ENCODE assay signal across 8 cellular contexts in the genomic region with DNA sequence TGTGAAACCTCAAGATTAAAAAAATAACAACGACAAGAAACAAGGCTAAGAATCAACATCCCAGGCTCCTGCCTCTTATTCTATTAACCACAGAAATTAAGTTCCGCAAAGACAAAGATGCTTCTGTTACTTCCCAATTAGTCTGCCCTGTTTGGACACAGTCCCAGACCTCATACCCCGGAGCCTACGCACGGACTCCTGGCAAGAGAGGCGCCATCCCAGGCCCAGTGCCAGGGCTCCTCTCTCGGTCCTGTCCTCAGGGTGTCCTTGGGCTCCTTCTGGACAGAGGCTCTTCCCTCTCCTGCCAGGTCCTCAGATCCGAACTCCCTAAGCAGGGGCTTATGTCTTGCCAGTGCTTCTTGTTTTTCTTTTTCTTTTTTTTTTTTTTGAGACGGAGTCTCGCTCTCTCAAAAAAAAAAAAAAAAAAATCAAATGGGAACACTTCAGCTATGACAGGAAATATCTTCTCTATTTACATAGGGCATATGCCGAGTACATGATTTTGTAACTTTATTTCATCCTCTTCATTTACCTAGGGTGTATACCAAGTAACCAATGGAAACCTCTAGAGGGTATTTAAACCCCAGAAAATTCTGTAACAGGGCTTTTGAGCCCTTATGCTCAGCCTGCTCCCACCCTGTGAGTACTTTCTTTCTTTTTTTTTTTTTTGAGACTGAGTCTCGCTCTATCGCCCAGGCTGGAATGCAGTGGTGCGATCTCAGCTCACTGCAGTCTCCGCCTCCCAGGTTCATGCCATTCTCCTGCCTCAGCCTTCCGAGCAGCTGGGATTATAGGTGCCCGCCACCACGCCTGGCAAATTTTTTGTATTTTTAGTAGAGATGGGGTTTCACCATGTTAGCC. TPM values are rescaled to one million over a fixed set of nuclear protein-coding genes. Genes with fewer than 3 reads are reported as not detected.
DNase-seq lines count a peak whose midpoint lies in the region; ATAC-seq, FAIRE-seq and TF ChIP-seq lines count a peak whose summit lies in the region.

No MANE protein-coding gene starts in this region.

- H3K9me3 ChIP-seq in HepG2 (ENCODE audit: low read length) = no peaks in the 10 kb centered on the region

- no peaks in the 10 kb centered on the region for H3K27me3 Mint-ChIP-seq in type B pancreatic cell

- peak overlapping the region; percentile 93 for H3K4me2 ChIP-seq in HepG2 (ENCODE audit: low read depth, low read length)

- H4K20me1 ChIP-seq in HepG2 (ENCODE audit: insufficient read depth, low read length) = no peaks in the 10 kb centered on the region

- peaks cover 2% of the 10 kb centered on the region for H3K79me2 ChIP-seq in HepG2 (ENCODE audit: insufficient read depth, low read length)

- DNase-seq in NCI-H1092 (lab: John Stamatoyannopoulos, UW) = peak; percentile 18
- peak; percentile 51 to 80 for DNase-seq in T47D (ENCODE audit: low read depth in 1 of 2, low spot score in 1 of 2)
- no peak for DNase-seq in HepG2 (ENCODE audit: low spot score)
- DNase-seq in type B pancreatic cell (ENCODE audit: extremely low spot score, unreplicated experiment) = no peak
- no peak for DNase-seq in NCI-H524 (lab: John Stamatoyannopoulos, UW)

- POLR2A ChIA-PET in HepG2 (lab: Yijun Ruan, JAX) = interaction anchor here (0.8 to 3.0 kb wide), 3 partner anchors 10 to 18 kb away, joined by 3 to 23 read pairs (median 6); a partner anchor contains a TSS

- peaks cover 59% of the 10 kb centered on the region for H3K4me1 ChIP-seq in HepG2 (ENCODE audit: insufficient read depth, low read length)

- in situ Hi-C loops in T47D (cut with HindIII; ENCODE audit: low pct_unique_long_range_greater_than_20kb, low sequenced_read_pairs) = no loop called here
- in situ Hi-C loops in HepG2 (cut with HindIII; ENCODE audit: extremely low pct_ligation_motif_present, low pct_unique_long_range_greater_than_20kb) = no loop called here

- TF ChIP-seq POLR2A in HepG2 (IDR thresholded peaks at IDR 0.05; ENCODE audit: insufficient read depth in 1 of 2, low read depth in 2 of 2, low read length in 2 of 2) = no peak

- H3K27ac ChIP-seq in 22Rv1 = peak overlapping the region; percentile 55
- H3K27ac ChIP-seq in HepG2 (ENCODE audit: extremely low read length, insufficient read depth, low read length) = no peak overlapping the region

- peak overlapping the region; percentile 37 for H3K4me3 Mint-ChIP-seq in type B pancreatic cell

- intact Hi-C loops in HepG2 (cut with micrococcal nuclease; ENCODE audit: unreplicated experiment) = no loop called here

- no peak for TF ChIP-seq RAD21 in HepG2 (CRISPR knock-in tag; IDR thresholded peaks at IDR 0.05)

- H3K27ac Mint-ChIP-seq in type B pancreatic cell = peak overlapping the region; percentile 79

- TF ChIP-seq EP300 in HepG2 (IDR thresholded peaks at IDR 0.05; ENCODE audit: low read depth in 2 of 2, low read length in 2 of 2) (no peak), HepG2 (CRISPR knock-in tag; IDR thresholded peaks at IDR 0.05; ENCODE audit: borderline replicate concordance) (no peak)

- peak overlapping the region; percentile 77 for H2AFZ ChIP-seq in HepG2 (ENCODE audit: low read length)

- FAIRE-seq in HepG2 (lab: Jason Lieb, UNC) = no peak

- H3K9me3 Mint-ChIP-seq in type B pancreatic cell = no peaks in the 10 kb centered on the region

- CTCF ChIA-PET in HepG2 (lab: Yijun Ruan, JAX; ENCODE audit: low intra/inter-chr PET ratio, low total read pairs) = no interaction called here

- H3K9ac ChIP-seq in HepG2 (ENCODE audit: insufficient read depth, low read depth, low read length) = peak overlapping the region; percentile 51

- H3K36me3 Mint-ChIP-seq in type B pancreatic cell = no peaks in the 10 kb centered on the region

- TF ChIP-seq CTCF in 22Rv1 (IDR thresholded peaks at IDR 0.05) = no peak
- TF ChIP-seq CTCF in HepG2 (CRISPR knock-in tag; IDR thresholded peaks at IDR 0.05) = no peak
- no peak for TF ChIP-seq CTCF in type B pancreatic cell (conservative IDR thresholded peaks at IDR 0.05)

- H3K27me3 ChIP-seq in HepG2 (ENCODE audit: control insufficient read depth in 1 of 2, insufficient read depth in 2 of 2, low read length in 2 of 2) = no peaks in the 10 kb centered on the region

- ATAC-seq in HepG2 (peak; percentile 71), GM18519 (IDR thresholded peaks at IDR 0.05; ENCODE audit: low FRiP score, unreplicated experiment) (no peak), GM19023 (IDR thresholded peaks at IDR 0.05; ENCODE audit: unreplicated experiment) (no peak)

- WGBS in HepG2 (ENCODE audit: low lambda C conversion rate) = 6% methylated on average over 18 of the region's 18 CpGs

- BruUV-seq in HepG2 (replicated peaks; lab: Mats Ljungman, UMichigan) = no TSS peak

- peak overlapping the region; percentile 42 to 73 (median 59) for H3K4me3 ChIP-seq in HepG2 (replicated peaks in 1 of 3; ENCODE audit: insufficient read depth in 1 of 3, low read depth in 2 of 3, low read length in 3 of 3)

- H3K36me3 ChIP-seq in HepG2 (replicated peaks in 1 of 2; ENCODE audit: control insufficient read depth in 1 of 2, insufficient read depth in 2 of 2, low read length in 2 of 2) = no peaks in the 10 kb centered on the region

- peaks cover 9% of the 10 kb centered on the region for H3K4me1 Mint-ChIP-seq in type B pancreatic cell (ENCODE audit: unreplicated experiment)

TF ChIP-seq in HepG2, 621 proteins besides CTCF, POLR2A, EP300 and RAD21 (continues in another document):
- TF ChIP-seq ZBTB3 (CRISPR knock-in tag; IDR thresholded peaks at IDR 0.05; ENCODE audit: borderline replicate concordance, low read depth) = 0 out of 2 replicates have a peak, but pooled peaks have one; percentile 28
- TF ChIP-seq ZBTB1 (CRISPR knock-in tag; IDR thresholded peaks at IDR 0.05; ENCODE audit: borderline replicate concordance) = no peak
- TF ChIP-seq SALL2 (CRISPR knock-in tag; IDR thresholded peaks at IDR 0.05) = no peak
- no peak for TF ChIP-seq ZNF468 (CRISPR knock-in tag; IDR thresholded peaks at IDR 0.05)

RNA-seq across cellular contexts. Expression of a gene that starts 11.7 kb away (rescaled TPM):
- total RNA-seq in HepG2 (2016; rRNA removed; fragmentation: Illumina TruSeq; extraction: Trizol) (1,559 and 2,216 TPM in 2 replicates), type B pancreatic cell (ENCODE audit: low replicate concordance) (599 and 828 TPM in 2 replicates)
- total RNA-seq in HepG2 (2016; cell fraction: cytosol; rRNA removed; fragmentation: Illumina TruSeq; extraction: Trizol; ENCODE audit: low read depth) = 233 and 251 TPM in 2 replicates
- total RNA-seq in HepG2 (2016; cell fraction: insoluble cytoplasmic fraction; rRNA removed; fragmentation: Illumina TruSeq; extraction: Trizol) = 1,559 and 2,270 TPM in 2 replicates
- 352 and 366 TPM in 2 replicates for total RNA-seq in HepG2 (2016; cell fraction: membrane; rRNA removed; fragmentation: Illumina TruSeq; extraction: Trizol)
- total RNA-seq in HepG2 (2016; cell fraction: nucleus; rRNA removed; fragmentation: Illumina TruSeq; extraction: Trizol) = 647 and 688 TPM in 2 replicates
- polyA plus RNA-seq in HepG2 (2011; rRNA removed) = 2,835 and 3,103 TPM in 2 replicates
- polyA plus RNA-seq in HepG2 (2011; cell fraction: cytosol; rRNA removed) = 2,814 and 3,536 TPM in 2 replicates
- polyA plus RNA-seq in HepG2 (2011; cell fraction: nucleus; rRNA removed) = 1,312 and 1,364 TPM in 2 replicates
- polyA plus RNA-seq in HepG2 (2012) = 2,599 and 3,087 TPM in 2 replicates
- 244 and 257 TPM in 2 replicates for polyA plus RNA-seq in HepG2 (2016; cell fraction: cytosol; fragmentation: Illumina TruSeq; extraction: Trizol; ENCODE audit: low read depth)
- 2,184 and 2,214 TPM in 2 replicates for polyA plus RNA-seq in HepG2 (2016; cell fraction: insoluble cytoplasmic fraction; fragmentation: Illumina TruSeq; extraction: Trizol; ENCODE audit: low read depth)
- 258 and 284 TPM in 2 replicates for polyA plus RNA-seq in HepG2 (2016; cell fraction: membrane; fragmentation: Illumina TruSeq; extraction: Trizol; ENCODE audit: low read depth)
- polyA plus RNA-seq in HepG2 (2016; cell fraction: nucleus; fragmentation: Illumina TruSeq; extraction: Trizol; ENCODE audit: insufficient read depth, low read depth) = 796 and 841 TPM in 2 replicates
- 4,265 and 4,548 TPM in 2 replicates for polyA minus RNA-seq in HepG2 (2011; rRNA and poly(A)+ RNA removed; ENCODE audit: low replicate concordance)
- 2,231 and 2,479 TPM in 2 replicates for polyA minus RNA-seq in HepG2 (2011; cell fraction: cytosol; rRNA and poly(A)+ RNA removed)
- polyA minus RNA-seq in HepG2 (2011; cell fraction: nucleus; rRNA and poly(A)+ RNA removed) = 525 and 715 TPM in 2 replicates

RNA-seq across cellular contexts. Expression of a gene that starts 55.5 kb away (rescaled TPM):
- total RNA-seq in HepG2 (2016; rRNA removed; fragmentation: Illumina TruSeq; extraction: Trizol) = not detected in 2 replicates
- total RNA-seq in HepG2 (2016; cell fraction: cytosol; rRNA removed; fragmentation: Illumina TruSeq; extraction: Trizol; ENCODE audit: low read depth) = not detected in 2 replicates
- total RNA-seq in HepG2 (2016; cell fraction: insoluble cytoplasmic fraction; rRNA removed; fragmentation: Illumina TruSeq; extraction: Trizol) = not detected in 2 replicates
- total RNA-seq in HepG2 (2016; cell fraction: membrane; rRNA removed; fragmentation: Illumina TruSeq; extraction: Trizol) = not detected in 2 replicates
- total RNA-seq in HepG2 (2016; cell fraction: nucleus; rRNA removed; fragmentation: Illumina TruSeq; extraction: Trizol) = not detected in 2 replicates
- not detected in 2 replicates for polyA plus RNA-seq in HepG2 (2011; rRNA removed)
- polyA plus RNA-seq in HepG2 (2011; cell fraction: cytosol; rRNA removed) = not detected in 2 replicates
- not detected in 2 replicates for polyA plus RNA-seq in HepG2 (2011; cell fraction: nucleus; rRNA removed)
- polyA plus RNA-seq in HepG2 (2012) = not detected in 2 replicates
- polyA plus RNA-seq in HepG2 (2016; cell fraction: cytosol; fragmentation: Illumina TruSeq; extraction: Trizol; ENCODE audit: low read depth) = not detected in 2 replicates
- not detected in 2 replicates for polyA plus RNA-seq in HepG2 (2016; cell fraction: insoluble cytoplasmic fraction; fragmentation: Illumina TruSeq; extraction: Trizol; ENCODE audit: low read depth)
- polyA plus RNA-seq in HepG2 (2016; cell fraction: membrane; fragmentation: Illumina TruSeq; extraction: Trizol; ENCODE audit: low read depth) = not detected in 2 replicates
- polyA plus RNA-seq in HepG2 (2016; cell fraction: nucleus; fragmentation: Illumina TruSeq; extraction: Trizol; ENCODE audit: insufficient read depth, low read depth) = not detected in 2 replicates
- not detected in 2 replicates for polyA minus RNA-seq in HepG2 (2011; rRNA and poly(A)+ RNA removed; ENCODE audit: low replicate concordance)
- not detected in 2 replicates for polyA minus RNA-seq in HepG2 (2011; cell fraction: cytosol; rRNA and poly(A)+ RNA removed)
- polyA minus RNA-seq in HepG2 (2011; cell fraction: nucleus; rRNA and poly(A)+ RNA removed) = not detected in 2 replicates
- total RNA-seq in type B pancreatic cell (ENCODE audit: low replicate concordance) = 0.24 TPM in 1 of 2 replicates, not detected in the other

Comparison
In these comparisons a context has a peak if more than half of its experiments do, and no peak if none do; other contexts are left out.
1. DNase-seq: peak in NCI-H1092 (single experiment) and T47D (2 of 2); none in HepG2 (single experiment), type B pancreatic cell (single experiment) and NCI-H524 (0 of 2).